In the genomic region with DNA sequence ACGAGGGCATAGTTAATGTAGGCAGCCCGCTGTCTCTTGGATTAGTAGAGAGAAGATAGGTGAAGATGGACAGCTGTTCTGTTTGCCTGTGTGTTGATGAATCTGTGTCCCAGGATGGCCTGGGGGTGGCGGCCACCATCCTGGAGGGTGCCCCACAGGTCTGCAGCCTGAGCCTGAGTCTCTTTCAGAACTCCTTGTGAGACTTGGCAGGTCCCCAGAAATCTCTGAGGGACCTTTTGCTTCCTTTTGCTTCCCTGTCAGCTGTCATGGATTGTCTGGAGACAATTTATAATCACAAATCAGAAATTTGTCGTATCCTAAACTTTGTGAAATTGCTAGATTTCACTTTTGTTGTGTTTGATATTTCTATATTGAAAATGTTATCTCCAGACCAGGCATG, we compare ENCODE assay signal across 26 cellular contexts. TPM values are rescaled to one million over a fixed set of nuclear protein-coding genes. Genes with fewer than 3 reads are reported as not detected.
DNase-seq lines count a peak whose midpoint lies in the region; ATAC-seq and TF ChIP-seq lines count a peak whose summit lies in the region.
"Had no signal": no experiment of that assay in that cellular context is flagged by ENCODE, and none has a peak within 500 bp of the region (broad histone marks: within the 10 kb centered on the region; RNA-seq: fewer than 3 reads in every experiment).

No MANE protein-coding gene starts in this region.

- intact Hi-C loops in stomach (cut with DNase I; ENCODE audit: low total_unique reads), result no loop called here
- intact Hi-C loops in activated T-helper 1 cell treated with anti-CD3 and anti-CD28 coated beads, Interleukin-12 subunit alpha, Interleukin-12 subunit beta, Interleukin-2, Interleukin-4 antibody, amounts not matched to agents 30 ng/mL and 10 ng/mL and 1 ng/mL, durations not matched to agents 14 hours and 24 hours and 36 hours (cut with micrococcal nuclease), result no loop called here

- no peak for TF ChIP-seq EP300 in stomach (IDR thresholded peaks at IDR 0.05)

- no peaks in the 10 kb centered on the region for H3K9me3 ChIP-seq in stomach
- H3K9me3 ChIP-seq: mucosa of descending colon, right lobe of liver had no signal

- no peaks in the 10 kb centered on the region for H3K9me3 Mint-ChIP-seq in brain
- no peaks in the 10 kb centered on the region for H3K9me3 Mint-ChIP-seq in activated T-helper 1 cell treated with anti-CD3 and anti-CD28 coated beads, Interleukin-12 subunit alpha, Interleukin-12 subunit beta, Interleukin-2, Interleukin-4 antibody, amounts not matched to agents 30 ng/mL and 10 ng/mL and 1 ng/mL, durations not matched to agents 14 hours and 24 hours and 36 hours
- H3K9me3 Mint-ChIP-seq in glutamatergic neuron (ENCODE audit: unreplicated experiment), result no peaks in the 10 kb centered on the region
- H3K9me3 Mint-ChIP-seq: CD4-positive, CD25-positive, alpha-beta regulatory T cell; neural crest cell; T-cell had no signal

- DNase-seq in DMS 273 (lab: John Stamatoyannopoulos, UW; ENCODE audit: unreplicated experiment) (peak; percentile 16), DMS 273 treated with DMSO at 0.1 percent for 48 hours (lab: John Stamatoyannopoulos, UW) (no peak), myocyte (ENCODE audit: low read depth) (peak; percentile 79), stomach (no peak), glutamatergic neuron (no peak)
- no peak for DNase-seq in activated T-helper 1 cell treated with anti-CD3 and anti-CD28 coated beads, Interleukin-12 subunit alpha, Interleukin-12 subunit beta, Interleukin-2, Interleukin-4 antibody, amounts not matched to agents 30 ng/mL and 10 ng/mL and 1 ng/mL, durations not matched to agents 14 hours and 24 hours and 36 hours (ENCODE audit: low spot score)
- DNase-seq: activated CD4-positive, CD25-positive, alpha-beta regulatory T cell; activated CD8-positive, alpha-beta memory T cell treated with anti-CD3 and anti-CD28 coated beads, Interleukin-2, amount 10 ng/mL, durations not matched to agents 7 days and 5 days; activated naive CD4-positive, alpha-beta T cell treated with anti-CD3 and anti-CD28 coated beads, Interleukin-2, amount 50 U/mL, for 16 hours; aorta; CD4-positive, CD25-positive, alpha-beta regulatory T cell; EL; GM23248; mucosa of descending colon; NCI-H2029 treated with DMSO at 0.1 percent for 48 hours; NCI-H2227 treated with DMSO at 0.1 percent for 48 hours; NCI-H82; RPMI8226; stimulated activated naive CD4-positive, alpha-beta T cell; T-cell had no signal

- H3K4me3 ChIP-seq in stomach, result no peak overlapping the region
- H3K4me3 ChIP-seq: GM12878, GM23248, mucosa of descending colon, right lobe of liver had no signal

- no peaks in the 10 kb centered on the region for H3K27me3 Mint-ChIP-seq in brain
- no peaks in the 10 kb centered on the region for H3K27me3 Mint-ChIP-seq in activated T-helper 1 cell treated with anti-CD3 and anti-CD28 coated beads, Interleukin-12 subunit alpha, Interleukin-12 subunit beta, Interleukin-2, Interleukin-4 antibody, amounts not matched to agents 30 ng/mL and 10 ng/mL and 1 ng/mL, durations not matched to agents 14 hours and 24 hours and 36 hours (ENCODE audit: insufficient read depth)
- H3K27me3 Mint-ChIP-seq in glutamatergic neuron (ENCODE audit: unreplicated experiment), result peaks cover 2% of the 10 kb centered on the region
- H3K27me3 Mint-ChIP-seq: activated CD8-positive, alpha-beta memory T cell treated with anti-CD3 and anti-CD28 coated beads, Interleukin-2, amount 10 ng/mL, durations not matched to agents 7 days and 5 days; CD4-positive, CD25-positive, alpha-beta regulatory T cell; T-cell had no signal

- H3K36me3 Mint-ChIP-seq in brain (peaks cover 72% of the 10 kb centered on the region), glutamatergic neuron (ENCODE audit: unreplicated experiment) (no peaks in the 10 kb centered on the region)
- peaks cover 38% of the 10 kb centered on the region for H3K36me3 Mint-ChIP-seq in activated T-helper 1 cell treated with anti-CD3 and anti-CD28 coated beads, Interleukin-12 subunit alpha, Interleukin-12 subunit beta, Interleukin-2, Interleukin-4 antibody, amounts not matched to agents 30 ng/mL and 10 ng/mL and 1 ng/mL, durations not matched to agents 14 hours and 24 hours and 36 hours (ENCODE audit: low read depth)

- H3K4me1 Mint-ChIP-seq in brain, result peaks cover 38% of the 10 kb centered on the region
- peaks cover 6% of the 10 kb centered on the region for H3K4me1 Mint-ChIP-seq in activated T-helper 1 cell treated with anti-CD3 and anti-CD28 coated beads, Interleukin-12 subunit alpha, Interleukin-12 subunit beta, Interleukin-2, Interleukin-4 antibody, amounts not matched to agents 30 ng/mL and 10 ng/mL and 1 ng/mL, durations not matched to agents 14 hours and 24 hours and 36 hours (ENCODE audit: low read depth)
- peaks cover 28% of the 10 kb centered on the region for H3K4me1 Mint-ChIP-seq in glutamatergic neuron (ENCODE audit: low read depth, unreplicated experiment)
- H3K4me1 Mint-ChIP-seq: activated CD8-positive, alpha-beta memory T cell treated with anti-CD3 and anti-CD28 coated beads, Interleukin-2, amount 10 ng/mL, durations not matched to agents 7 days and 5 days had no signal

- no peak for TF ChIP-seq CTCF in brain (conservative IDR thresholded peaks at IDR 0.05)
- TF ChIP-seq CTCF in stomach (IDR thresholded peaks at IDR 0.05), result no peak
- no peak for TF ChIP-seq CTCF in glutamatergic neuron (IDR thresholded peaks at IDR 0.05; ENCODE audit: partially characterized antibody, unreplicated experiment)

- peaks cover 34 to 100% (median 96%) of the 10 kb centered on the region in 4 donors for H3K36me3 ChIP-seq in stomach

- TF ChIP-seq POLR2A in stomach (IDR thresholded peaks at IDR 0.05), result no peak

- H3K4me3 Mint-ChIP-seq in brain, result no peak overlapping the region
- no peak overlapping the region for H3K4me3 Mint-ChIP-seq in activated T-helper 1 cell treated with anti-CD3 and anti-CD28 coated beads, Interleukin-12 subunit alpha, Interleukin-12 subunit beta, Interleukin-2, Interleukin-4 antibody, amounts not matched to agents 30 ng/mL and 10 ng/mL and 1 ng/mL, durations not matched to agents 14 hours and 24 hours and 36 hours
- H3K4me3 Mint-ChIP-seq in glutamatergic neuron (ENCODE audit: unreplicated experiment), result no peak overlapping the region
- H3K4me3 Mint-ChIP-seq: activated CD8-positive, alpha-beta memory T cell treated with anti-CD3 and anti-CD28 coated beads, Interleukin-2, amount 10 ng/mL, durations not matched to agents 7 days and 5 days; CD4-positive, CD25-positive, alpha-beta regulatory T cell; neural crest cell; T-cell had no signal

- peak overlapping the region in 4 of 5 donors; percentile 66 to 84 (median 75) for H3K27ac ChIP-seq in stomach
- H3K27ac ChIP-seq: 22Rv1, GM23248, right lobe of liver had no signal

- peak overlapping the region; percentile 87 to 96 (median 94) for H3K27ac Mint-ChIP-seq in brain
- H3K27ac Mint-ChIP-seq in activated T-helper 1 cell treated with anti-CD3 and anti-CD28 coated beads, Interleukin-12 subunit alpha, Interleukin-12 subunit beta, Interleukin-2, Interleukin-4 antibody, amounts not matched to agents 30 ng/mL and 10 ng/mL and 1 ng/mL, durations not matched to agents 14 hours and 24 hours and 36 hours, result no peak overlapping the region
- no peak overlapping the region for H3K27ac Mint-ChIP-seq in glutamatergic neuron (ENCODE audit: unreplicated experiment)
- H3K27ac Mint-ChIP-seq: activated CD8-positive, alpha-beta memory T cell treated with anti-CD3 and anti-CD28 coated beads, Interleukin-2, amount 10 ng/mL, durations not matched to agents 7 days and 5 days; CD4-positive, CD25-positive, alpha-beta regulatory T cell had no signal

- no peak for ATAC-seq in GM21529 (IDR thresholded peaks at IDR 0.05; ENCODE audit: unreplicated experiment)
- ATAC-seq: activated CD8-positive, alpha-beta memory T cell treated with anti-CD3 and anti-CD28 coated beads, Interleukin-2, amount 10 ng/mL, durations not matched to agents 7 days and 5 days; GM12878; T-cell had no signal

- peaks cover 16 to 26% (median 21%) of the 10 kb centered on the region in 4 donors for H3K4me1 ChIP-seq in stomach

- H3K27me3 ChIP-seq in stomach, result no peaks in the 10 kb centered on the region
- H3K27me3 ChIP-seq: right lobe of liver had no signal

- WGBS in stomach, 5 donors, result 76 to 95% (median 89%) methylated on average over 4 of the region's 4 CpGs

RNA-seq across cellular contexts. Expression of gene FAN1, which starts 17.4 kb away (rescaled TPM):
- polyA plus RNA-seq in brain (ENCODE audit: insufficient read depth, low read depth, low replicate concordance) (6.6 TPM), stomach (1 to 10 TPM; 5.7 to 9.4 (median 6.0) TPM)
- total RNA-seq in myocyte (22.7 and 27.5 TPM in 2 replicates), stomach (10 to 100 TPM; 17.1 to 83.0 (median 29.2) TPM), glutamatergic neuron (ENCODE audit: unreplicated experiment) (22.9 TPM)
- 10.8 TPM for polyA plus RNA-seq in myocyte (2012)
- total RNA-seq in activated T-helper 1 cell treated with anti-CD3 and anti-CD28 coated beads, Interleukin-12 subunit alpha, Interleukin-12 subunit beta, Interleukin-2, Interleukin-4 antibody, amounts not matched to agents 30 ng/mL and 10 ng/mL and 1 ng/mL, durations not matched to agents 14 hours and 24 hours and 36 hours, result 26.5 and 27.7 TPM in 2 replicates

Comparison
In these comparisons a context has a peak if more than half of its experiments do, and no peak if none do; other contexts are left out.
1. DNase-seq: peak in DMS 273 (single experiment) and myocyte (single experiment); none in DMS 273 treated with DMSO at 0.1 percent for 48 hours (single experiment), stomach (single experiment), activated T-helper 1 cell treated with anti-CD3 and anti-CD28 coated beads, Interleukin-12 subunit alpha, Interleukin-12 subunit beta, Interleukin-2, Interleukin-4 antibody, amounts not matched to agents 30 ng/mL and 10 ng/mL and 1 ng/mL, durations not matched to agents 14 hours and 24 hours and 36 hours (single experiment) and glutamatergic neuron (single experiment).
2. H3K27ac Mint-ChIP-seq: peak in brain (5 of 5); none in activated T-helper 1 cell treated with anti-CD3 and anti-CD28 coated beads, Interleukin-12 subunit alpha, Interleukin-12 subunit beta, Interleukin-2, Interleukin-4 antibody, amounts not matched to agents 30 ng/mL and 10 ng/mL and 1 ng/mL, durations not matched to agents 14 hours and 24 hours and 36 hours (single experiment) and glutamatergic neuron (single experiment).